Comparison of ENCODE assay signal across 29 cellular contexts in the genomic region with DNA sequence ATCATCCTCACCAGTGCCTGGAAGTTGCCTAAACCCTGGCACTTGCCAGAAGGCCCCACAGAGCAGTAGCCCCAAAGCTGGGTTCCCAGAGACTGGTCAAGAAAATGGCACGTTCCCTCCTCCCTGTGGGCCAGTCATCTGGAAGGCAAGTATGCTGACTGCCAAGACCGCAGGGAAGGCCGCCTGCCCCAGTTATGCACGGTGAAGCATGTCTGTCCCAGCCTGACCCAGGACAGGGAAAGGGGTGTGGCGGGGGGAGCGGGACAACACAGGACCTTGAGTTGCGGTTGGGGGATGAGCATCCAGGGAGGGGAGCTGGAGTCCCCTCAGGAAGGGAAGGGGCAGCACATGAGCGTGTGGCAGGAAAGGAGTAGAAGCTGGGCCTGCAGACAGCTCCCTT. TPM values are rescaled to one million over a fixed set of nuclear protein-coding genes. Genes with fewer than 3 reads are reported as not detected.
DNase-seq lines count a peak whose midpoint lies in the region; ATAC-seq and TF ChIP-seq lines count a peak whose summit lies in the region.
"Had no signal": no experiment of that assay in that cellular context is flagged by ENCODE, and none has a peak within 500 bp of the region (broad histone marks: within the 10 kb centered on the region; RNA-seq: fewer than 3 reads in every experiment).

No MANE protein-coding gene starts in this region.

- in situ Hi-C loops in transverse colon (cut with MboI; ENCODE audit: low pct_ligation_motif_present in 1 of 4, low pct_unique_long_range_greater_than_20kb in 1 of 4, low sequenced_read_pairs in 3 of 4): loop anchor here in 2 of 4 donors (10.0 to 25.0 kb wide), 2 partner anchors 62 to 170 kb away; partner anchors contain the start of gene ANKDD1A (in 1 of the 2)

- H3K27ac ChIP-seq in transverse colon: peak overlapping the region; percentile 81 to 93 (median 86)
- H3K27ac ChIP-seq: brain microvascular endothelial cell, lower lobe of right lung, pancreas, SJCRH30 had no signal

- TF ChIP-seq POLR2A in transverse colon (IDR thresholded peaks at IDR 0.05): no peak

- TF ChIP-seq CTCF in transverse colon (IDR thresholded peaks at IDR 0.05): no peak

- TF ChIP-seq EP300 in transverse colon (IDR thresholded peaks at IDR 0.05; ENCODE audit: low read depth): peak; percentile 3

- intact Hi-C loops in Right ventricle myocardium superior (cut with DNase I) (no loop called here), transverse colon (cut with DNase I; ENCODE audit: low total_unique reads) (no loop called here)

- peak; percentile 60 for DNase-seq in Right ventricle myocardium superior
- peak; percentile 42 for DNase-seq in kidney tubule cell (ENCODE audit: low spot score)
- DNase-seq in renal cortical epithelial cell (ENCODE audit: low read depth): peak; percentile 56
- no peak for DNase-seq in transverse colon
- DNase-seq in NCI-H1092 (lab: John Stamatoyannopoulos, UW): no peak
- DNase-seq in activated effector memory CD4-positive, alpha-beta T cell treated with anti-CD3 and anti-CD28 coated beads, Interleukin-2, amount 50 U/mL, for 16 hours: no peak
- no peak for DNase-seq in iPS-NIHi7 (ENCODE audit: extremely low spot score)
- DNase-seq: activated CD4-positive, alpha-beta T cell treated with anti-CD3 and anti-CD28 coated beads, Interleukin-2, amount 10 ng/mL, durations not matched to agents 7 days and 5 days; amygdala; brain microvascular endothelial cell; Calu3; DMS79 treated with DMSO at 0.1 percent for 48 hours; GF-D8; glutamatergic neuron; GOT3; HFFc6; islet precursor cell; Kasumi-1; lower lobe of right lung; NCI-H146; NCI-H446; NCI-H774; pancreas; SJCRH30; stimulated activated CD4-positive, alpha-beta T cell treated with anti-CD3 and anti-CD28 coated beads, Interleukin-4, amount 100 ng/mL, for 4 hours had no signal

- H3K9me3 ChIP-seq in transverse colon: no peaks in the 10 kb centered on the region
- H3K9me3 ChIP-seq: lower lobe of right lung, pancreas, SJCRH30 had no signal

- no peaks in the 10 kb centered on the region for H3K27me3 ChIP-seq in transverse colon
- H3K27me3 ChIP-seq: brain microvascular endothelial cell, pancreas, SJCRH30 had no signal

- H3K4me3 ChIP-seq in transverse colon: no peak overlapping the region
- H3K4me3 ChIP-seq: lower lobe of right lung, pancreas, SJCRH30 had no signal

- H3K36me3 ChIP-seq in transverse colon: no peaks in the 10 kb centered on the region
- H3K36me3 ChIP-seq: brain microvascular endothelial cell, lower lobe of right lung, pancreas, SJCRH30 had no signal

- WGBS in transverse colon (ENCODE audit: low coverage in 1 of 2), 2 donors: 51% methylated on average over 8 of the region's 8 CpGs; no CpG with 5 or more reads in 1 of the 2 donors

- peaks cover 10 to 43% (median 27%) of the 10 kb centered on the region in 4 donors for H3K4me1 ChIP-seq in transverse colon
- H3K4me1 ChIP-seq: pancreas had no signal

- peak; percentile 27 for ATAC-seq in Right ventricle myocardium superior (ENCODE audit: poor library complexity)
- ATAC-seq in HG03025 (IDR thresholded peaks at IDR 0.05; ENCODE audit: low FRiP score, unreplicated experiment): no peak
- ATAC-seq: activated naive CD4-positive, alpha-beta T cell treated with anti-CD3 and anti-CD28 coated beads, Interleukin-2, amount 50 U/mL, for 72 hours; lower lobe of right lung; WTC11 had no signal

RNA-seq across cellular contexts. Expression of gene RBPMS2, which starts 33.0 kb away (rescaled TPM):
- total RNA-seq in Right ventricle myocardium superior (215 TPM), renal cortical epithelial cell (0.05 TPM in 1 of 2 replicates, not detected in the other), transverse colon (10 to 100 TPM in 2 of 4 donors, 1 to 10 TPM in 2; 4.4 to 27.7 (median 11.5) TPM)
- total RNA-seq: activated CD8-positive, alpha-beta memory T cell treated with anti-CD3 and anti-CD28 coated beads for 36 hours; activated naive CD4-positive, alpha-beta T cell treated with anti-CD3 and anti-CD28 coated beads, Interleukin-2, amount 50 U/mL, for 72 hours had no signal

Comparison
In these comparisons a context has a peak if more than half of its experiments do, and no peak if none do; other contexts are left out.
1. DNase-seq: peak in Right ventricle myocardium superior (single experiment), kidney tubule cell (single experiment) and renal cortical epithelial cell (single experiment); none in transverse colon (single experiment), NCI-H1092 (single experiment), activated effector memory CD4-positive, alpha-beta T cell treated with anti-CD3 and anti-CD28 coated beads, Interleukin-2, amount 50 U/mL, for 16 hours (single experiment) and iPS-NIHi7 (single experiment).